ENCODE assay signal across 9 cellular contexts in genomic region chr1:76764638-76765572, GRCh38.
A peak's percentile ranks its signal among the peaks of the same experiment; 100 is the strongest.
DNase-seq lines count a peak whose midpoint lies in the region; ATAC-seq and TF ChIP-seq lines count a peak whose summit lies in the region.
"Had no signal": no experiment of that assay in that cellular context is flagged by ENCODE, and none has a peak within 500 bp of the region (broad histone marks: within the 10 kb centered on the region; RNA-seq: fewer than 3 reads in every experiment).

No MANE protein-coding gene starts in this region.

- no peak overlapping the region for H2AK5ac ChIP-seq in IMR-90 (ENCODE audit: low read depth, low read length)

- DNase-seq in IMR-90 (no peak), NCI-H526 (lab: John Stamatoyannopoulos, UW) (peak; percentile 12 to 60), fibroblast of lung (ENCODE audit: low read depth in 2 of 2) (peak; percentile 5 to 17), sciatic nerve (ENCODE audit: low spot score) (no peak), UCSD-AML1 (lab: John Stamatoyannopoulos, UW; ENCODE audit: unreplicated experiment) (no peak)
- DNase-seq in activated CD8-positive, alpha-beta T cell treated with anti-CD3 and anti-CD28 coated beads, Interleukin-2, amount 10 ng/mL, durations not matched to agents 7 days and 5 days = no peak
- DNase-seq: nephron progenitor cell had no signal

- WGBS in IMR-90 (ENCODE audit: extremely low coverage in 2 of 2, insufficient read length in 1 of 2), 2 experiments = 38% methylated on average over 20 of the region's 27 CpGs; no CpG with 5 or more reads in 1 of the 2 experiments

- dilution Hi-C loops in IMR-90 (cut with HindIII; ENCODE audit: low sequenced_read_pairs, unreplicated experiment) = no loop called here

- H4K5ac ChIP-seq in IMR-90 (ENCODE audit: low read depth, low read length) = no peak overlapping the region

- H4K91ac ChIP-seq in IMR-90 (ENCODE audit: insufficient read depth, low read depth, low read length) = no peak overlapping the region

- peaks cover 13% of the 10 kb centered on the region for H3K27me3 Mint-ChIP-seq in activated CD8-positive, alpha-beta T cell treated with anti-CD3 and anti-CD28 coated beads, Interleukin-2, amount 10 ng/mL, durations not matched to agents 7 days and 5 days (ENCODE audit: low read depth)

- H3K4me3 Mint-ChIP-seq in activated CD8-positive, alpha-beta T cell treated with anti-CD3 and anti-CD28 coated beads, Interleukin-2, amount 10 ng/mL, durations not matched to agents 7 days and 5 days = no peak overlapping the region
- H3K4me3 Mint-ChIP-seq: nephron progenitor cell had no signal

- no peaks in the 10 kb centered on the region for H3K36me3 ChIP-seq in IMR-90 (ENCODE audit: control insufficient read depth, insufficient read depth, low read length)
- no peaks in the 10 kb centered on the region for H3K36me3 ChIP-seq in fibroblast of lung (ENCODE audit: control insufficient read depth, insufficient read depth, low read length)

- in situ Hi-C loops in IMR-90 (cut with MboI; ENCODE audit: low sequenced_read_pairs) = no loop called here

- no peaks in the 10 kb centered on the region for H3K36me3 Mint-ChIP-seq in activated CD8-positive, alpha-beta T cell treated with anti-CD3 and anti-CD28 coated beads, Interleukin-2, amount 10 ng/mL, durations not matched to agents 7 days and 5 days (ENCODE audit: low read depth)

- no peaks in the 10 kb centered on the region for H3K9me1 ChIP-seq in IMR-90 (ENCODE audit: insufficient read depth, low read length)

- intact Hi-C loops in IMR-90 (cut with micrococcal nuclease) = no loop called here
- intact Hi-C loops in sciatic nerve (cut with DNase I) = no loop called here

- no peak overlapping the region for H3K18ac ChIP-seq in IMR-90 (ENCODE audit: low read depth, low read length)

- no peak overlapping the region for H4K8ac ChIP-seq in IMR-90 (ENCODE audit: low read depth in 2 of 2, low read length in 2 of 2)

- H3K4ac ChIP-seq in IMR-90 (ENCODE audit: low read depth, low read length) = no peak overlapping the region

- H3K9ac ChIP-seq in IMR-90 (ENCODE audit: low read depth, low read length) (no peak overlapping the region), fibroblast of lung (ENCODE audit: insufficient read depth, low read length) (no peak overlapping the region)

- H3K4me1 Mint-ChIP-seq in activated CD8-positive, alpha-beta T cell treated with anti-CD3 and anti-CD28 coated beads, Interleukin-2, amount 10 ng/mL, durations not matched to agents 7 days and 5 days (ENCODE audit: low read depth) = no peaks in the 10 kb centered on the region

- no peaks in the 10 kb centered on the region for H3K9me3 Mint-ChIP-seq in activated CD8-positive, alpha-beta T cell treated with anti-CD3 and anti-CD28 coated beads, Interleukin-2, amount 10 ng/mL, durations not matched to agents 7 days and 5 days (ENCODE audit: insufficient read depth)
- H3K9me3 Mint-ChIP-seq: nephron progenitor cell had no signal

- H3K56ac ChIP-seq in IMR-90 (ENCODE audit: extremely low read depth, insufficient read depth, low read length) = no peak overlapping the region

- no peak overlapping the region for H2BK5ac ChIP-seq in IMR-90 (ENCODE audit: low read depth, low read length, poor library complexity, severe bottlenecking)

- no peak overlapping the region for H2BK120ac ChIP-seq in IMR-90 (ENCODE audit: low read depth, low read length)

- CTCF ChIA-PET in IMR-90 (lab: Yijun Ruan, JAX) = interaction anchor here (0.6 kb wide), 1 partner anchor 1438 kb away, joined by 3 read pairs; no protein-coding TSS in a partner anchor
- CTCF ChIA-PET in activated CD8-positive, alpha-beta T cell treated with anti-CD3 and anti-CD28 coated beads, Interleukin-2, amount 10 ng/mL, durations not matched to agents 7 days and 5 days (lab: Charles Lee) = no interaction called here

- no peak overlapping the region for H3K27ac Mint-ChIP-seq in activated CD8-positive, alpha-beta T cell treated with anti-CD3 and anti-CD28 coated beads, Interleukin-2, amount 10 ng/mL, durations not matched to agents 7 days and 5 days
- H3K27ac Mint-ChIP-seq: nephron progenitor cell had no signal

- H3K9me3 ChIP-seq in IMR-90 (ENCODE audit: control insufficient read depth, insufficient read depth, low read length) = no peaks in the 10 kb centered on the region
- no peaks in the 10 kb centered on the region for H3K9me3 ChIP-seq in fibroblast of lung (ENCODE audit: control insufficient read depth, insufficient read depth, low read depth, low read length)

- H3K4me1 ChIP-seq in IMR-90 (ENCODE audit: control insufficient read depth, insufficient read depth, low read length) (no peaks in the 10 kb centered on the region), fibroblast of lung (ENCODE audit: control insufficient read depth, extremely low read depth, insufficient read depth, low read length) (no peaks in the 10 kb centered on the region)

- no peak overlapping the region for H2BK20ac ChIP-seq in IMR-90 (ENCODE audit: low read depth, low read length)

- no peak overlapping the region for H3K14ac ChIP-seq in IMR-90 (replicated peaks; ENCODE audit: low read depth, low read length)

- no peak overlapping the region for H3K23ac ChIP-seq in IMR-90 (ENCODE audit: low read depth, low read length)

- POLR2A ChIA-PET in IMR-90 (lab: Charles Lee; ENCODE audit: unreplicated experiment) = no interaction called here
- POLR2A ChIA-PET in activated CD8-positive, alpha-beta T cell treated with anti-CD3 and anti-CD28 coated beads, Interleukin-2, amount 10 ng/mL, durations not matched to agents 7 days and 5 days (lab: Charles Lee) = no interaction called here

- no peak overlapping the region for H2BK15ac ChIP-seq in IMR-90 (ENCODE audit: low read depth, low read length)

- H3K27ac ChIP-seq in IMR-90 (ENCODE audit: insufficient read depth, low read length) = no peak overlapping the region
- no peak overlapping the region for H3K27ac ChIP-seq in fibroblast of lung (ENCODE audit: insufficient read depth, low read length)

- H4K20me1 ChIP-seq in IMR-90 (ENCODE audit: insufficient read depth, low read length) (no peaks in the 10 kb centered on the region), fibroblast of lung (ENCODE audit: control insufficient read depth, extremely low read depth, insufficient read depth, low read length) (no peaks in the 10 kb centered on the region)

- H2AK9ac ChIP-seq in IMR-90 (replicated peaks; ENCODE audit: low read depth, low read length, poor library complexity) = no peak overlapping the region

- no peak for TF ChIP-seq RAD21 in IMR-90 (IDR thresholded peaks at IDR 0.05; ENCODE audit: low read length)

- no peak for ATAC-seq in IMR-90 (ENCODE audit: low read depth)
- peak; percentile 56 for ATAC-seq in sciatic nerve
- ATAC-seq in activated CD8-positive, alpha-beta T cell treated with anti-CD3 and anti-CD28 coated beads, Interleukin-2, amount 10 ng/mL, durations not matched to agents 7 days and 5 days = no peak
- ATAC-seq in GM21825 (IDR thresholded peaks at IDR 0.05; ENCODE audit: unreplicated experiment) = no peak
- ATAC-seq in HG02938 (IDR thresholded peaks at IDR 0.05; ENCODE audit: unreplicated experiment) = no peak

- H3K4me2 ChIP-seq in IMR-90 (ENCODE audit: low read depth, low read length) (no peak overlapping the region), fibroblast of lung (ENCODE audit: extremely low read depth, insufficient read depth, low read length) (peak overlapping the region; percentile 58)

- TF ChIP-seq POLR2A in IMR-90 (IDR thresholded peaks at IDR 0.05; ENCODE audit: low read depth, low read length) = no peak

- BruUV-seq in IMR-90 (replicated peaks; lab: Mats Ljungman, UMichigan) = no TSS peak

- no peaks in the 10 kb centered on the region for H3K79me1 ChIP-seq in IMR-90 (ENCODE audit: low read depth in 1 of 2, low read length in 2 of 2)

- H3K4me3 ChIP-seq in IMR-90 (ENCODE audit: insufficient read depth, low read depth, low read length) (no peak overlapping the region), fibroblast of lung (replicated peaks in 1 of 4; ENCODE audit: control extremely low read depth in 1 of 4, insufficient read depth in 1 of 4, low read depth in 3 of 4, low read length in 4 of 4) (peak overlapping the region in 2 of 4 experiments; percentile 35 to 46)

- no peaks in the 10 kb centered on the region for H3K27me3 ChIP-seq in IMR-90 (ENCODE audit: control insufficient read depth, insufficient read depth, low read length)
- H3K27me3 ChIP-seq in fibroblast of lung (ENCODE audit: control insufficient read depth, insufficient read depth, low read length) = no peaks in the 10 kb centered on the region

- TF ChIP-seq CTCF in IMR-90 (conservative IDR thresholded peaks at IDR 0.05; ENCODE audit: low read depth, low read length) (no peak), fibroblast of lung (conservative IDR thresholded peaks at IDR 0.05 in 1 of 2, IDR thresholded peaks at IDR 0.05 in 1 of 2; ENCODE audit: low read depth in 1 of 2, low read length in 2 of 2) (no peak)

- H3K79me2 ChIP-seq in fibroblast of lung (ENCODE audit: control insufficient read depth, insufficient read depth, low read length) = no peaks in the 10 kb centered on the region

- H2AFZ ChIP-seq in IMR-90 (replicated peaks; ENCODE audit: low read length, poor library complexity) = peak overlapping the region; percentile 10
- no peak overlapping the region for H2AFZ ChIP-seq in fibroblast of lung (ENCODE audit: low read length)

TF ChIP-seq in IMR-90, 13 proteins besides CTCF, POLR2A, EP300 and RAD21:
- TF ChIP-seq RFX5 (IDR thresholded peaks at IDR 0.05; ENCODE audit: low read depth, low read length) = no peak
- TF ChIP-seq BHLHE40 (IDR thresholded peaks at IDR 0.05; ENCODE audit: low read depth, low read length) = no peak
TF ChIP-seq in IMR-90: peak in this region for 0.

Comparison
In these comparisons a context has a peak if more than half of its experiments do, and no peak if none do; other contexts are left out.
1. DNase-seq: peak in NCI-H526 (2 of 2) and fibroblast of lung (2 of 2); none in IMR-90 (single experiment), sciatic nerve (single experiment), activated CD8-positive, alpha-beta T cell treated with anti-CD3 and anti-CD28 coated beads, Interleukin-2, amount 10 ng/mL, durations not matched to agents 7 days and 5 days (single experiment) and UCSD-AML1 (single experiment).